Comparison of ENCODE assay signal across 1 cellular context in genomic region chr4:6308890-6309643, GRCh38.
TF ChIP-seq lines count a peak whose summit lies in the region.

No MANE protein-coding gene starts in this region.

TF ChIP-seq in WTC11, 78 proteins besides CTCF, POLR2A, EP300 and RAD21 (continued from another document):
- TF ChIP-seq USF1 (CRISPR knock-in tag; IDR thresholded peaks at IDR 0.05) (no peak), ZNF138 (CRISPR knock-in tag; conservative IDR thresholded peaks at IDR 0.05) (no peak), PRRX2 (CRISPR knock-in tag; IDR thresholded peaks at IDR 0.05) (no peak), AR (CRISPR knock-in tag; IDR thresholded peaks at IDR 0.05) (no peak), GRHL2 (CRISPR knock-in tag; IDR thresholded peaks at IDR 0.05; ENCODE audit: insufficient replicate concordance, severe bottlenecking) (no peak), CREB1 (CRISPR knock-in tag; IDR thresholded peaks at IDR 0.05) (no peak), HMGA2 (CRISPR knock-in tag; IDR thresholded peaks at IDR 0.05) (no peak), ARID4B (CRISPR knock-in tag; IDR thresholded peaks at IDR 0.05; ENCODE audit: borderline replicate concordance) (0 out of 2 replicates have a peak, but pooled peaks have one; percentile 28), TP53 (CRISPR knock-in tag; IDR thresholded peaks at IDR 0.05) (no peak), ESRRA (CRISPR knock-in tag; IDR thresholded peaks at IDR 0.05; ENCODE audit: borderline replicate concordance) (no peak), ZNF232 (CRISPR knock-in tag; IDR thresholded peaks at IDR 0.05) (no peak), MAX (CRISPR knock-in tag; IDR thresholded peaks at IDR 0.05) (peak; percentile 28; the same call in 1 of the 2 replicates), JAZF1 (CRISPR knock-in tag; IDR thresholded peaks at IDR 0.05) (no peak), ZNF263 (CRISPR knock-in tag; IDR thresholded peaks at IDR 0.05; ENCODE audit: low read depth) (no peak), CREM (CRISPR knock-in tag; IDR thresholded peaks at IDR 0.05) (no peak), NFYB (CRISPR knock-in tag; conservative IDR thresholded peaks at IDR 0.05; ENCODE audit: low read depth) (peak; percentile 61; the same call in 1 of the 2 replicates), SMAD4 (CRISPR knock-in tag; IDR thresholded peaks at IDR 0.05) (no peak), ZNF512 (CRISPR knock-in tag; IDR thresholded peaks at IDR 0.05; ENCODE audit: borderline replicate concordance) (no peak), IRF2 (CRISPR knock-in tag; IDR thresholded peaks at IDR 0.05; ENCODE audit: borderline replicate concordance, low read depth) (no peak)
- TF ChIP-seq, protein P1, sequence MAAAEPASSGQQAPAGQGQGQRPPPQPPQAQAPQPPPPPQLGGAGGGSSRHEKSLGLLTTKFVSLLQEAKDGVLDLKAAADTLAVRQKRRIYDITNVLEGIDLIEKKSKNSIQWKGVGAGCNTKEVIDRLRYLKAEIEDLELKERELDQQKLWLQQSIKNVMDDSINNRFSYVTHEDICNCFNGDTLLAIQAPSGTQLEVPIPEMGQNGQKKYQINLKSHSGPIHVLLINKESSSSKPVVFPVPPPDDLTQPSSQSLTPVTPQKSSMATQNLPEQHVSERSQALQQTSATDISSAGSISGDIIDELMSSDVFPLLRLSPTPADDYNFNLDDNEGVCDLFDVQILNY (CRISPR knock-in tag; IDR thresholded peaks at IDR 0.05): peak; percentile 66; the same call in 1 of the 2 replicates
- TF ChIP-seq, protein P2, sequence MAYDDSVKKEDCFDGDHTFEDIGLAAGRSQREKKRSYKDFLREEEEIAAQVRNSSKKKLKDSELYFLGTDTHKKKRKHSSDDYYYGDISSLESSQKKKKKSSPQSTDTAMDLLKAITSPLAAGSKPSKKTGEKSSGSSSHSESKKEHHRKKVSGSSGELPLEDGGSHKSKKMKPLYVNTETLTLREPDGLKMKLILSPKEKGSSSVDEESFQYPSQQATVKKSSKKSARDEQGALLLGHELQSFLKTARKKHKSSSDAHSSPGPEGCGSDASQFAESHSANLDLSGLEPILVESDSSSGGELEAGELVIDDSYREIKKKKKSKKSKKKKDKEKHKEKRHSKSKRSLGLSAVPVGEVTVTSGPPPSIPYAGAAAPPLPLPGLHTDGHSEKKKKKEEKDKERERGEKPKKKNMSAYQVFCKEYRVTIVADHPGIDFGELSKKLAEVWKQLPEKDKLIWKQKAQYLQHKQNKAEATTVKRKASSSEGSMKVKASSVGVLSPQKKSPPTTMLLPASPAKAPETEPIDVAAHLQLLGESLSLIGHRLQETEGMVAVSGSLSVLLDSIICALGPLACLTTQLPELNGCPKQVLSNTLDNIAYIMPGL (CRISPR knock-in tag; IDR thresholded peaks at IDR 0.05): peak; percentile 88; the same call in 1 of the 2 replicates
- TF ChIP-seq, protein P3, sequence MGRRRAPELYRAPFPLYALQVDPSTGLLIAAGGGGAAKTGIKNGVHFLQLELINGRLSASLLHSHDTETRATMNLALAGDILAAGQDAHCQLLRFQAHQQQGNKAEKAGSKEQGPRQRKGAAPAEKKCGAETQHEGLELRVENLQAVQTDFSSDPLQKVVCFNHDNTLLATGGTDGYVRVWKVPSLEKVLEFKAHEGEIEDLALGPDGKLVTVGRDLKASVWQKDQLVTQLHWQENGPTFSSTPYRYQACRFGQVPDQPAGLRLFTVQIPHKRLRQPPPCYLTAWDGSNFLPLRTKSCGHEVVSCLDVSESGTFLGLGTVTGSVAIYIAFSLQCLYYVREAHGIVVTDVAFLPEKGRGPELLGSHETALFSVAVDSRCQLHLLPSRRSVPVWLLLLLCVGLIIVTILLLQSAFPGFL (CRISPR knock-in tag; IDR thresholded peaks at IDR 0.05; ENCODE audit: borderline replicate concordance): no peak
- TF ChIP-seq, protein P4, sequence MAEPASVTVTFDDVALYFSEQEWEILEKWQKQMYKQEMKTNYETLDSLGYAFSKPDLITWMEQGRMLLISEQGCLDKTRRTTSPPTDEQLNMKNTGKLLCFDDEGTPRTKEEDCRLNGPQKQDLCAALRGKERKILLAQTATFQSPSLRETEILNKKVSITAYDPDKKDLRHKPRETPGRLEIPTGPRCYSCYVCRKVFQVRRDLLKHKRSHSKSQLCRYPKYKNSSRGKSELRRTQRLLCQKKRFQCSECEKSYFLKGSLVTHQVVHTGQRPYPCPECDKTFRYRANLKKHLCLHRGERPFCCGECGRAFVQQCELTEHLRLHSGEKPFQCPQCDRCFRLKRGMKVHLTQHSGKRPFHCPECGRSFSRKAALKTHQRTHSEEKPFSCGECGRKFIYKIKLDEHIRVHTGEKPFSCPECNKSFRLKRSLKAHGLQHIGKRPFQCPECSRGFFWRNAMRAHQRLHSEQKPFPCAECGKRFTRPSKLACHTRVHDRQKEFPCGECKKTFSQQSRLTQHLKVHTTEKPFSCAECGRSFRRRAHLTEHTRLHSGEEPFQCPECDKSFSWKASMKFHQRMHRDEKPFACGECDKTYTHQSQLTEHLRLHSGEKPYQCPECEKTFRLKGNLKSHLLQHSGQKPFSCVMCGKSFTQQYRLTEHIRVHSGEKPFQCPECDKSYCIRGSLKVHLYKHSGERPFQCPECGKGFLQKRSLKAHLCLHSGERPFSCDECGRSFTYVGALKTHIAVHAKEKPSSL (CRISPR knock-in tag; conservative IDR thresholded peaks at IDR 0.05): no peak
- TF ChIP-seq, protein P5, sequence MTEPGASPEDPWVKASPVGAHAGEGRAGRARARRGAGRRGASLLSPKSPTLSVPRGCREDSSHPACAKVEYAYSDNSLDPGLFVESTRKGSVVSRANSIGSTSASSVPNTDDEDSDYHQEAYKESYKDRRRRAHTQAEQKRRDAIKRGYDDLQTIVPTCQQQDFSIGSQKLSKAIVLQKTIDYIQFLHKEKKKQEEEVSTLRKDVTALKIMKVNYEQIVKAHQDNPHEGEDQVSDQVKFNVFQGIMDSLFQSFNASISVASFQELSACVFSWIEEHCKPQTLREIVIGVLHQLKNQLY (CRISPR knock-in tag; IDR thresholded peaks at IDR 0.05): no peak
- TF ChIP-seq, protein P6, sequence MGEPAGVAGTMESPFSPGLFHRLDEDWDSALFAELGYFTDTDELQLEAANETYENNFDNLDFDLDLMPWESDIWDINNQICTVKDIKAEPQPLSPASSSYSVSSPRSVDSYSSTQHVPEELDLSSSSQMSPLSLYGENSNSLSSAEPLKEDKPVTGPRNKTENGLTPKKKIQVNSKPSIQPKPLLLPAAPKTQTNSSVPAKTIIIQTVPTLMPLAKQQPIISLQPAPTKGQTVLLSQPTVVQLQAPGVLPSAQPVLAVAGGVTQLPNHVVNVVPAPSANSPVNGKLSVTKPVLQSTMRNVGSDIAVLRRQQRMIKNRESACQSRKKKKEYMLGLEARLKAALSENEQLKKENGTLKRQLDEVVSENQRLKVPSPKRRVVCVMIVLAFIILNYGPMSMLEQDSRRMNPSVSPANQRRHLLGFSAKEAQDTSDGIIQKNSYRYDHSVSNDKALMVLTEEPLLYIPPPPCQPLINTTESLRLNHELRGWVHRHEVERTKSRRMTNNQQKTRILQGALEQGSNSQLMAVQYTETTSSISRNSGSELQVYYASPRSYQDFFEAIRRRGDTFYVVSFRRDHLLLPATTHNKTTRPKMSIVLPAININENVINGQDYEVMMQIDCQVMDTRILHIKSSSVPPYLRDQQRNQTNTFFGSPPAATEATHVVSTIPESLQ (CRISPR knock-in tag; IDR thresholded peaks at IDR 0.05): no peak
